ENCODE assay signal across 9 cellular contexts in the genomic region with DNA sequence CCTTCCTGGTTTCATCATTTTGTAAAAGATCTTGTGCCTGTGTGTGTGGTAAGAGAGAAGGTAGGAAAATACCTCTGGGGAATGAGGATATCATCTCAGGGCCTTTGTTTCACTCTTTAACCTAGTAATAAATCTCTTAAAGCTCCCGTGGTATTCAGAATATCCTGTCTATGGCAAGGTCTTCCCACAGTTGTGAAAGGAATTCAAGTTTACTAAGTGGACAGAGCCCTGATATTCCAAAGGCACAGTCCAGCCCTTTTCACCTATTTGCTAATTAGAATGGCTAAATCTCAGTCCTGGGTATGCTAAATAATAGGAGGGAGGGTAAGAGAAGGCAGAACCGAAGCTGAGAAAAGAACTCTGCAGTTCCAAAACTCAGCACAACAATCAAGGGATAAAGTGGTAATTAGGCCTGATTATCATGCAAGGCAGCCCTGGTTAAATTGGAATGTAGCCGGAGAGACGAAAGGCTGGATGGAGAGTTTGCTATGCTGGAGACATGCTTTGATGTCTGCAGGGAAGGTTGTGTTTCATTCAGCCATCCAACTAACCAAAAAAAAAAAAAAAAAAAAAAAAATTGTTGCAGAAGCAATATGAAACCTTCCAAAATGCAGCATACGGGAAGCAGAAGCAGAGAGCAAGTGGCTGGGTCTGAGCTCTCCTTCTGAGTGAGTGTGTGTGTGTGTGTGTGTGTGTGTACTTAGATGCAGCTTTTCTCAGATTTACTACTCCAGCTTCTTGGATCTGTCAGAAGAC. TPM values are rescaled to one million over a fixed set of nuclear protein-coding genes. Genes with fewer than 3 reads are reported as not detected.
DNase-seq lines count a peak whose midpoint lies in the region; ATAC-seq and TF ChIP-seq lines count a peak whose summit lies in the region.
"Had no signal": no experiment of that assay in that cellular context is flagged by ENCODE, and none has a peak within 500 bp of the region (broad histone marks: within the 10 kb centered on the region; RNA-seq: fewer than 3 reads in every experiment).

No MANE protein-coding gene starts in this region.

- peaks cover 0 to 20% of the 10 kb centered on the region in 2 donors for H3K4me1 ChIP-seq in right atrium auricular region

- no peaks in the 10 kb centered on the region for H3K36me3 Mint-ChIP-seq in T-helper 17 cell (ENCODE audit: low read depth)

- intact Hi-C loops in Right ventricle myocardium superior (cut with DNase I): no loop called here

- no peaks in the 10 kb centered on the region for H3K9me3 ChIP-seq in right atrium auricular region
- H3K9me3 ChIP-seq in T-helper 17 cell (ENCODE audit: control insufficient read depth, low read length, poor library complexity, severe bottlenecking): no peaks in the 10 kb centered on the region

- H3K27me3 ChIP-seq in right atrium auricular region: no peaks in the 10 kb centered on the region

- H3K27ac ChIP-seq in right atrium auricular region: peak overlapping the region; percentile 1 to 18

- H3K27ac Mint-ChIP-seq in T-helper 17 cell: peak overlapping the region; percentile 45

- no peak for ATAC-seq in Right ventricle myocardium superior (ENCODE audit: poor library complexity)
- ATAC-seq in T-helper 17 cell: no peak
- no peak for ATAC-seq in GM21576 (IDR thresholded peaks at IDR 0.05; ENCODE audit: unreplicated experiment)
- no peak for ATAC-seq in GM18519 (IDR thresholded peaks at IDR 0.05; ENCODE audit: low FRiP score, unreplicated experiment)

- H3K4me3 Mint-ChIP-seq in T-helper 17 cell: peak overlapping the region; percentile 49

- DNase-seq in right atrium auricular region (ENCODE audit: low spot score) (no peak), Right ventricle myocardium superior (no peak), T-helper 17 cell (no peak), iPS DF 19.7 (ENCODE audit: low read depth, low spot score) (peak; percentile 99), superior temporal gyrus (ENCODE audit: extremely low spot score) (peak; percentile 25), HT-29 (ENCODE audit: low spot score) (no peak)
- DNase-seq: DND-41 had no signal

- no peaks in the 10 kb centered on the region for H3K27me3 Mint-ChIP-seq in T-helper 17 cell

- no peak for TF ChIP-seq CTCF in right atrium auricular region (IDR thresholded peaks at IDR 0.05)

- H3K4me1 Mint-ChIP-seq in T-helper 17 cell: peaks cover 28% of the 10 kb centered on the region

- H3K36me3 ChIP-seq in right atrium auricular region: no peaks in the 10 kb centered on the region

- H3K4me3 ChIP-seq in right atrium auricular region: no peak overlapping the region

RNA-seq across cellular contexts. Expression of gene PIM1, which starts 28.5 kb away (rescaled TPM):
- total RNA-seq in right atrium auricular region (10 to 100 TPM; 28.0 to 46.2 TPM), Right ventricle myocardium superior (28.3 TPM), T-helper 17 cell (100 to 1,000 TPM; 210 to 310 TPM)
- total RNA-seq in HT-29 (2014; rRNA removed; shearing (Covaris generic)): 20.0 and 23.6 TPM in 2 replicates

Comparison
In these comparisons a context has a peak if more than half of its experiments do, and no peak if none do; other contexts are left out.
1. DNase-seq: peak in iPS DF 19.7 (single experiment) and superior temporal gyrus (single experiment); none in right atrium auricular region (single experiment), Right ventricle myocardium superior (single experiment), T-helper 17 cell (0 of 3) and HT-29 (single experiment).